Comparison of ENCODE assay signal across 8 cellular contexts in genomic region chr10:67386841-67387533, GRCh38.
DNase-seq lines count a peak whose midpoint lies in the region; ATAC-seq and TF ChIP-seq lines count a peak whose summit lies in the region.
"Not testable (repeated sequence)": the region's sequence is repeated elsewhere in the genome, so short reads cannot be mapped to it uniquely, and the experiment has no call there.

No MANE protein-coding gene starts in this region.

- not testable (repeated sequence) for H3K4me1 ChIP-seq in CD8-positive, alpha-beta memory T cell (ENCODE audit: insufficient read depth, low read length); breast epithelium
- H3K4me1 ChIP-seq in cardiac muscle cell (ENCODE audit: low read depth) (peaks cover 22% of the 10 kb centered on the region), neural progenitor cell (peaks cover 26% of the 10 kb centered on the region)

- ATAC-seq in activated T-cell treated with anti-CD3 and anti-CD28 coated beads, Interleukin-2, amount 50 U/mL, for 4 hours; stimulated activated naive CD8-positive, alpha-beta T cell treated with anti-CD3 and anti-CD28 coated beads, Interleukin-15, amount 100 ng/mL, for 72 hours: not testable (repeated sequence)

- H3K27ac ChIP-seq in CD8-positive, alpha-beta memory T cell (ENCODE audit: low read depth, low read length); breast epithelium: not testable (repeated sequence)
- H3K27ac ChIP-seq in cardiac muscle cell, result peak overlapping the region; percentile 53
- H3K27ac ChIP-seq in neural progenitor cell, result peak overlapping the region; percentile 48

- CTCF ChIA-PET in CD8-positive, alpha-beta memory T cell (lab: Charles Lee), result not testable (repeated sequence)

- not testable (repeated sequence) for H3K36me3 Mint-ChIP-seq in CD8-positive, alpha-beta memory T cell; activated T-cell treated with anti-CD3 and anti-CD28 coated beads, Interleukin-2, amount 50 U/mL, for 4 hours (ENCODE audit: insufficient read depth); neural progenitor cell

- not testable (repeated sequence) for H4K20me1 ChIP-seq in neural progenitor cell (ENCODE audit: low read depth)

- H3K4me2 ChIP-seq in neural progenitor cell, result peak overlapping the region; percentile 82

- H3K36me3 ChIP-seq in CD8-positive, alpha-beta memory T cell (ENCODE audit: insufficient read depth, low read length); breast epithelium; cardiac muscle cell; kidney epithelial cell (ENCODE audit: control insufficient read depth, insufficient read depth, low read length); neural progenitor cell: not testable (repeated sequence)

- not testable (repeated sequence) for H3K27ac Mint-ChIP-seq in CD8-positive, alpha-beta memory T cell; neural progenitor cell; stimulated activated naive CD8-positive, alpha-beta T cell treated with anti-CD3 and anti-CD28 coated beads, Interleukin-15, amount 100 ng/mL, for 72 hours

- not testable (repeated sequence) for H3K79me2 ChIP-seq in neural progenitor cell (ENCODE audit: low read depth)

- not testable (repeated sequence) for TF ChIP-seq POLR2A in breast epithelium (IDR thresholded peaks at IDR 0.05)

- H3K4me3 ChIP-seq in CD8-positive, alpha-beta memory T cell (ENCODE audit: low read length), result not testable (repeated sequence)
- H3K4me3 ChIP-seq in breast epithelium (peak overlapping the region; percentile 7 to 29 (median 15)), cardiac muscle cell (peak overlapping the region; percentile 38), kidney epithelial cell (ENCODE audit: low read depth, low read length) (peak overlapping the region; percentile 25), neural progenitor cell (peak overlapping the region; percentile 86)

- DNase-seq in CD8-positive, alpha-beta memory T cell; activated T-cell treated with anti-CD3 and anti-CD28 coated beads, Interleukin-2, amount 50 U/mL, for 4 hours; breast epithelium (ENCODE audit: low spot score in 2 of 2); kidney epithelial cell (ENCODE audit: low read depth); stimulated activated naive CD8-positive, alpha-beta T cell treated with anti-CD3 and anti-CD28 coated beads, Interleukin-15, amount 100 ng/mL, for 72 hours: not testable (repeated sequence)
- DNase-seq in MV-4-11 (lab: John Stamatoyannopoulos, UW), result peak; percentile 5
- peak in 1 of 2 donors; percentile 20 for DNase-seq in cardiac muscle cell (ENCODE audit: low read depth in 1 of 2, low spot score in 1 of 2)
- DNase-seq in neural progenitor cell (ENCODE audit: low spot score), result peak; percentile 28

- POLR2A ChIA-PET in CD8-positive, alpha-beta memory T cell (lab: Charles Lee), result not testable (repeated sequence)

- H3K9me3 ChIP-seq in CD8-positive, alpha-beta memory T cell (ENCODE audit: low read length); breast epithelium; cardiac muscle cell (ENCODE audit: low read depth); neural progenitor cell (ENCODE audit: low read depth): not testable (repeated sequence)

- peaks cover 9 to 12% of the 10 kb centered on the region in 2 donors for H3K27me3 Mint-ChIP-seq in CD8-positive, alpha-beta memory T cell
- peaks cover 17% of the 10 kb centered on the region for H3K27me3 Mint-ChIP-seq in activated T-cell treated with anti-CD3 and anti-CD28 coated beads, Interleukin-2, amount 50 U/mL, for 4 hours (ENCODE audit: low read depth)
- H3K27me3 Mint-ChIP-seq in neural progenitor cell (ENCODE audit: insufficient read depth, low read depth), result not testable (repeated sequence)
- H3K27me3 Mint-ChIP-seq in stimulated activated naive CD8-positive, alpha-beta T cell treated with anti-CD3 and anti-CD28 coated beads, Interleukin-15, amount 100 ng/mL, for 72 hours, result peaks cover 14% of the 10 kb centered on the region

- H3K27me3 ChIP-seq in CD8-positive, alpha-beta memory T cell (ENCODE audit: insufficient read depth, low read length, poor library complexity, severe bottlenecking); breast epithelium; cardiac muscle cell; kidney epithelial cell (ENCODE audit: control insufficient read depth, insufficient read depth, low read length); neural progenitor cell: not testable (repeated sequence)

- not testable (repeated sequence) for TF ChIP-seq CTCF in breast epithelium (IDR thresholded peaks at IDR 0.05); cardiac muscle cell (IDR thresholded peaks at IDR 0.05; ENCODE audit: low read depth, low read length); kidney epithelial cell (IDR thresholded peaks at IDR 0.05; ENCODE audit: insufficient read depth, low read length, poor library complexity, severe bottlenecking); neural progenitor cell (IDR thresholded peaks at IDR 0.05)

- not testable (repeated sequence) for H3K4me1 Mint-ChIP-seq in CD8-positive, alpha-beta memory T cell; activated T-cell treated with anti-CD3 and anti-CD28 coated beads, Interleukin-2, amount 50 U/mL, for 4 hours (ENCODE audit: low read depth)
- H3K4me1 Mint-ChIP-seq in neural progenitor cell, result peaks cover 20% of the 10 kb centered on the region
- peaks cover 12% of the 10 kb centered on the region for H3K4me1 Mint-ChIP-seq in stimulated activated naive CD8-positive, alpha-beta T cell treated with anti-CD3 and anti-CD28 coated beads, Interleukin-15, amount 100 ng/mL, for 72 hours

- H3K9ac ChIP-seq in neural progenitor cell, result not testable (repeated sequence)

- peaks cover 0 to 11% (median 0%) of the 10 kb centered on the region in 5 donors for H3K9me3 Mint-ChIP-seq in CD8-positive, alpha-beta memory T cell
- not testable (repeated sequence) for H3K9me3 Mint-ChIP-seq in activated T-cell treated with anti-CD3 and anti-CD28 coated beads, Interleukin-2, amount 50 U/mL, for 4 hours; neural progenitor cell; stimulated activated naive CD8-positive, alpha-beta T cell treated with anti-CD3 and anti-CD28 coated beads, Interleukin-15, amount 100 ng/mL, for 72 hours

- H3F3A ChIP-seq in neural progenitor cell (ENCODE audit: low read depth), result peaks cover 21% of the 10 kb centered on the region

- intact Hi-C loops in breast epithelium (cut with DNase I; ENCODE audit: low total_unique reads), result not testable (repeated sequence)

- peak overlapping the region; percentile 93 for H2AFZ ChIP-seq in neural progenitor cell (replicated peaks)

- peak overlapping the region in 5 of 7 donors; percentile 27 to 72 (median 53) for H3K4me3 Mint-ChIP-seq in CD8-positive, alpha-beta memory T cell
- H3K4me3 Mint-ChIP-seq in activated T-cell treated with anti-CD3 and anti-CD28 coated beads, Interleukin-2, amount 50 U/mL, for 4 hours, result peak overlapping the region; percentile 45
- H3K4me3 Mint-ChIP-seq in neural progenitor cell, result peak overlapping the region; percentile 87
- peak overlapping the region; percentile 35 to 45 for H3K4me3 Mint-ChIP-seq in stimulated activated naive CD8-positive, alpha-beta T cell treated with anti-CD3 and anti-CD28 coated beads, Interleukin-15, amount 100 ng/mL, for 72 hours
